Comparison of ENCODE assay signal across 15 cellular contexts in genomic region chr20:40275738-40276137, GRCh38.
"Had no signal": no experiment of that assay in that cellular context is flagged by ENCODE, and none has a peak within 500 bp of the region (broad histone marks: within the 10 kb centered on the region; RNA-seq: fewer than 3 reads in every experiment).

No MANE protein-coding gene starts in this region.

- H3K36me3 Mint-ChIP-seq: activated naive CD4-positive, alpha-beta T cell treated with anti-CD3 and anti-CD28 coated beads, Interleukin-2, amount 50 U/mL, for 24 hours; brain; natural killer cell had no signal

- H3K27ac Mint-ChIP-seq: activated CD4-positive, alpha-beta T cell treated with anti-CD3 and anti-CD28 coated beads, Interleukin-2, amount 10 ng/mL, durations not matched to agents 24 days and 14 days; activated naive CD4-positive, alpha-beta T cell treated with anti-CD3 and anti-CD28 coated beads, Interleukin-2, amount 50 U/mL, for 24 hours; natural killer cell had no signal

- H3K27me3 ChIP-seq: right lobe of liver, upper lobe of right lung had no signal

- DNase-seq: activated CD4-positive, alpha-beta T cell treated with anti-CD3 and anti-CD28 coated beads, Interleukin-2, amount 10 ng/mL, durations not matched to agents 24 days and 14 days; activated effector memory CD4-positive, alpha-beta T cell treated with Interleukin-2 at 50 U/mL for 16 hours; amniotic stem cell; cortex of kidney; erythroblast; hypothalamus; natural killer cell; right lobe of liver; stimulated activated naive CD4-positive, alpha-beta T cell; upper lobe of right lung had no signal

- H3K4me3 ChIP-seq: prostate gland, right lobe of liver, upper lobe of right lung had no signal

- H3K9me3 ChIP-seq: prostate gland, right lobe of liver, upper lobe of right lung had no signal

- H3K4me3 Mint-ChIP-seq: activated CD4-positive, alpha-beta T cell treated with anti-CD3 and anti-CD28 coated beads, Interleukin-2, amount 10 ng/mL, durations not matched to agents 24 days and 14 days; activated naive CD4-positive, alpha-beta T cell treated with anti-CD3 and anti-CD28 coated beads, Interleukin-2, amount 50 U/mL, for 24 hours; brain; central memory CD8-positive, alpha-beta T cell; natural killer cell had no signal

- H3K27ac ChIP-seq: prostate gland, right lobe of liver, upper lobe of right lung, VCaP had no signal

- H3K9me3 Mint-ChIP-seq: activated CD4-positive, alpha-beta T cell treated with anti-CD3 and anti-CD28 coated beads, Interleukin-2, amount 10 ng/mL, durations not matched to agents 24 days and 14 days; activated naive CD4-positive, alpha-beta T cell treated with anti-CD3 and anti-CD28 coated beads, Interleukin-2, amount 50 U/mL, for 24 hours; natural killer cell had no signal

- H3K27me3 Mint-ChIP-seq: activated CD4-positive, alpha-beta T cell treated with anti-CD3 and anti-CD28 coated beads, Interleukin-2, amount 10 ng/mL, durations not matched to agents 24 days and 14 days; activated naive CD4-positive, alpha-beta T cell treated with anti-CD3 and anti-CD28 coated beads, Interleukin-2, amount 50 U/mL, for 24 hours had no signal

- H3K4me1 Mint-ChIP-seq: activated CD4-positive, alpha-beta T cell treated with anti-CD3 and anti-CD28 coated beads, Interleukin-2, amount 10 ng/mL, durations not matched to agents 24 days and 14 days; activated naive CD4-positive, alpha-beta T cell treated with anti-CD3 and anti-CD28 coated beads, Interleukin-2, amount 50 U/mL, for 24 hours; central memory CD8-positive, alpha-beta T cell; natural killer cell had no signal

- H3K36me3 ChIP-seq: prostate gland, right lobe of liver, upper lobe of right lung had no signal

- H3K4me1 ChIP-seq: prostate gland, right lobe of liver had no signal
